10 cellular contexts compared by ENCODE assay signal in genomic region chr10:15141136-15142067, GRCh38. TPM values are rescaled to one million over a fixed set of nuclear protein-coding genes. Genes with fewer than 3 reads are reported as not detected.
DNase-seq lines count a peak whose midpoint lies in the region; ATAC-seq and TF ChIP-seq lines count a peak whose summit lies in the region.
"Had no signal": no experiment of that assay in that cellular context is flagged by ENCODE, and none has a peak within 500 bp of the region (broad histone marks: within the 10 kb centered on the region; RNA-seq: fewer than 3 reads in every experiment).

No MANE protein-coding gene starts in this region.

- no peaks in the 10 kb centered on the region for H3K27me3 Mint-ChIP-seq in activated T-helper 17 cell treated with anti-CD3 and anti-CD28 coated beads, Interleukin-2, amount 50 U/mL, for 72 hours

- H3K4me2 ChIP-seq in PC-9 (no peak overlapping the region), MM.1S (ENCODE audit: low read depth, low read length) (no peak overlapping the region)

- H2AFZ ChIP-seq in PC-9 = no peak overlapping the region
- no peak overlapping the region for H2AFZ ChIP-seq in MM.1S (ENCODE audit: low read length)

- H3K27ac ChIP-seq in PC-9 (no peak overlapping the region), heart right ventricle (no peak overlapping the region), MM.1S (ENCODE audit: low read length) (no peak overlapping the region)
- H3K27ac ChIP-seq: SK-N-MC had no signal

- H3K4me1 Mint-ChIP-seq in activated T-helper 17 cell treated with anti-CD3 and anti-CD28 coated beads, Interleukin-2, amount 50 U/mL, for 72 hours = peaks cover 28% of the 10 kb centered on the region

- H3K9me2 ChIP-seq in PC-9 (ENCODE audit: insufficient read depth) (no peaks in the 10 kb centered on the region), MM.1S (replicated peaks; ENCODE audit: insufficient read depth, low read length) (no peaks in the 10 kb centered on the region)

- DNase-seq in stimulated activated CD4-positive, alpha-beta T cell treated with anti-CD3 and anti-CD28 coated beads, Interleukin-12 subunit alpha, Interleukin-12 subunit beta, amount 100 ng/mL, for 4 hours = peak; percentile 10
- DNase-seq in stimulated activated CD4-positive, alpha-beta T cell treated with anti-CD3 and anti-CD28 coated beads, Interleukin-4, amount 100 ng/mL, for 4 hours = no peak
- peak; percentile 13 for DNase-seq in stimulated activated CD4-positive, alpha-beta T cell treated with anti-CD3 and anti-CD28 coated beads, Interleukin-4, amount 100 ng/mL, for 1 hour
- DNase-seq in PC-9 (no peak), heart right ventricle (no peak), MM.1S (no peak)

- H3K79me2 ChIP-seq in PC-9 (ENCODE audit: low read depth) = no peaks in the 10 kb centered on the region
- H3K79me2 ChIP-seq in MM.1S (ENCODE audit: low read length) = 0 out of 2 replicates have a peak, but pooled peaks cover 3% of the 10 kb centered on the region

- H3K4me3 ChIP-seq in PC-9 (no peak overlapping the region), heart right ventricle (no peak overlapping the region), MM.1S (ENCODE audit: low read length) (no peak overlapping the region)
- H3K4me3 ChIP-seq: SK-N-MC had no signal

- BruUV-seq in PC-9 (replicated peaks; lab: Mats Ljungman, UMichigan) = no TSS peak

- ATAC-seq in HG03139 (IDR thresholded peaks at IDR 0.05; ENCODE audit: unreplicated experiment) = peak; percentile 73
- ATAC-seq in activated T-helper 17 cell treated with anti-CD3 and anti-CD28 coated beads, Interleukin-2, amount 50 U/mL, for 72 hours (replicated peaks) = peak; percentile 91
- no peak for ATAC-seq in heart right ventricle

- no peaks in the 10 kb centered on the region for H3K9me3 Mint-ChIP-seq in activated T-helper 17 cell treated with anti-CD3 and anti-CD28 coated beads, Interleukin-2, amount 50 U/mL, for 72 hours

- WGBS in heart right ventricle, 2 donors = 73 to 79% methylated on average over 16 of the region's 16 CpGs

- H3K9me3 ChIP-seq in PC-9 (ENCODE audit: insufficient read depth, low read depth) = no peaks in the 10 kb centered on the region
- no peaks in the 10 kb centered on the region for H3K9me3 ChIP-seq in heart right ventricle
- no peaks in the 10 kb centered on the region for H3K9me3 ChIP-seq in MM.1S (replicated peaks; ENCODE audit: insufficient read depth, low read length)
- H3K9me3 ChIP-seq: Caco-2 had no signal

- H3K27me3 ChIP-seq in PC-9 (ENCODE audit: insufficient read depth, low read depth) = no peaks in the 10 kb centered on the region
- H3K27me3 ChIP-seq in heart right ventricle = no peaks in the 10 kb centered on the region
- no peaks in the 10 kb centered on the region for H3K27me3 ChIP-seq in MM.1S (replicated peaks; ENCODE audit: insufficient read depth, low read length)

- TF ChIP-seq CTCF in PC-9 (conservative IDR thresholded peaks at IDR 0.05) (no peak), heart right ventricle (IDR thresholded peaks at IDR 0.05) (no peak), MM.1S (IDR thresholded peaks at IDR 0.05; ENCODE audit: low read length) (no peak)

- no peaks in the 10 kb centered on the region for H3K36me3 ChIP-seq in PC-9 (ENCODE audit: low read depth)
- peaks cover 0 to 47% (median 5%) of the 10 kb centered on the region in 9 donors for H3K36me3 ChIP-seq in heart right ventricle
- no peaks in the 10 kb centered on the region for H3K36me3 ChIP-seq in MM.1S (replicated peaks; ENCODE audit: insufficient read depth, low read length)

- H3K9ac ChIP-seq in MM.1S (ENCODE audit: low read length) = no peak overlapping the region

- CTCF ChIA-PET in PC-9 (lab: Charles Lee) = no interaction called here

- H3K27ac Mint-ChIP-seq in activated T-helper 17 cell treated with anti-CD3 and anti-CD28 coated beads, Interleukin-2, amount 50 U/mL, for 72 hours = peak overlapping the region; percentile 43

- intact Hi-C loops in PC-9 (cut with micrococcal nuclease; ENCODE audit: unreplicated experiment) = no loop called here
- intact Hi-C loops in heart right ventricle (cut with DNase I) = no loop called here

- H3F3A ChIP-seq in PC-9 (ENCODE audit: insufficient read depth, low read depth) (no peaks in the 10 kb centered on the region), MM.1S (ENCODE audit: insufficient read depth, low read length) (no peaks in the 10 kb centered on the region)

- H3K4me1 ChIP-seq in PC-9 (replicated peaks; ENCODE audit: insufficient read depth) (no peaks in the 10 kb centered on the region), heart right ventricle (peaks cover 0 to 11% (median 0%) of the 10 kb centered on the region in 9 donors), MM.1S (ENCODE audit: low read length) (no peaks in the 10 kb centered on the region)

- H3K4me3 Mint-ChIP-seq in activated T-helper 17 cell treated with anti-CD3 and anti-CD28 coated beads, Interleukin-2, amount 50 U/mL, for 72 hours = peak overlapping the region; percentile 58

- H4K20me1 ChIP-seq in PC-9 (ENCODE audit: insufficient read depth) (no peaks in the 10 kb centered on the region), MM.1S (ENCODE audit: insufficient read depth, low read length) (no peaks in the 10 kb centered on the region)

- POLR2A ChIA-PET in PC-9 (lab: Charles Lee; ENCODE audit: unreplicated experiment) = no interaction called here

- peaks cover 51% of the 10 kb centered on the region for H3K36me3 Mint-ChIP-seq in activated T-helper 17 cell treated with anti-CD3 and anti-CD28 coated beads, Interleukin-2, amount 50 U/mL, for 72 hours (ENCODE audit: low read depth)

RNA-seq across cellular contexts. Expression of gene NMT2, which starts 27.1 kb away (rescaled TPM):
- total RNA-seq in activated T-helper 17 cell treated with anti-CD3 and anti-CD28 coated beads, Interleukin-2, amount 50 U/mL, for 72 hours = 10 to 100 TPM; 18.4 to 35.6 TPM
- total RNA-seq in PC-9 (2021) (10.9 and 11.0 TPM in 2 replicates), heart right ventricle (10 to 100 TPM in 8 of 10 donors, 1 to 10 TPM in 2; 8.9 to 14.5 (median 12.3) TPM)
- polyA plus RNA-seq in heart right ventricle = 1 to 10 TPM; 6.1 to 7.6 TPM

RNA-seq across cellular contexts. Expression of gene RPP38, which starts 44.2 kb away (rescaled TPM):
- 10 to 100 TPM in 1 of 2 donors, 1 to 10 TPM in 1; 9.3 to 18.3 TPM for total RNA-seq in activated T-helper 17 cell treated with anti-CD3 and anti-CD28 coated beads, Interleukin-2, amount 50 U/mL, for 72 hours
- total RNA-seq in PC-9 (2021) (15.9 and 16.9 TPM in 2 replicates), heart right ventricle (10 to 100 TPM in 2 of 10 donors, 1 to 10 TPM in 8; 3.9 to 11.0 (median 6.7) TPM)
- 10 to 100 TPM; 12.9 to 13.9 TPM for polyA plus RNA-seq in heart right ventricle

RNA-seq across cellular contexts. Expression of gene ACBD7, which starts 52.8 kb away (rescaled TPM):
- total RNA-seq in activated T-helper 17 cell treated with anti-CD3 and anti-CD28 coated beads, Interleukin-2, amount 50 U/mL, for 72 hours = 1 to 10 TPM; 1.5 to 3.1 TPM
- 5.9 and 8.2 TPM in 2 replicates for total RNA-seq in PC-9 (2021)
- under 1 TPM in 1 of 10 donors, not detected in 9; 0.23 TPM for total RNA-seq in heart right ventricle
- under 1 TPM in 1 of 2 donors, not detected in 1; 0.03 TPM for polyA plus RNA-seq in heart right ventricle

Comparison
In these comparisons a context has a peak if more than half of its experiments do, and no peak if none do; other contexts are left out.
1. DNase-seq: peak in stimulated activated CD4-positive, alpha-beta T cell treated with anti-CD3 and anti-CD28 coated beads, Interleukin-12 subunit alpha, Interleukin-12 subunit beta, amount 100 ng/mL, for 4 hours (single experiment) and stimulated activated CD4-positive, alpha-beta T cell treated with anti-CD3 and anti-CD28 coated beads, Interleukin-4, amount 100 ng/mL, for 1 hour (single experiment); none in stimulated activated CD4-positive, alpha-beta T cell treated with anti-CD3 and anti-CD28 coated beads, Interleukin-4, amount 100 ng/mL, for 4 hours (0 of 2), PC-9 (0 of 2), heart right ventricle (0 of 2) and MM.1S (single experiment).
2. ATAC-seq: peak in HG03139 (single experiment) and activated T-helper 17 cell treated with anti-CD3 and anti-CD28 coated beads, Interleukin-2, amount 50 U/mL, for 72 hours (single experiment); none in heart right ventricle (0 of 8).